ENCODE assay signal across 8 cellular contexts in the genomic region with DNA sequence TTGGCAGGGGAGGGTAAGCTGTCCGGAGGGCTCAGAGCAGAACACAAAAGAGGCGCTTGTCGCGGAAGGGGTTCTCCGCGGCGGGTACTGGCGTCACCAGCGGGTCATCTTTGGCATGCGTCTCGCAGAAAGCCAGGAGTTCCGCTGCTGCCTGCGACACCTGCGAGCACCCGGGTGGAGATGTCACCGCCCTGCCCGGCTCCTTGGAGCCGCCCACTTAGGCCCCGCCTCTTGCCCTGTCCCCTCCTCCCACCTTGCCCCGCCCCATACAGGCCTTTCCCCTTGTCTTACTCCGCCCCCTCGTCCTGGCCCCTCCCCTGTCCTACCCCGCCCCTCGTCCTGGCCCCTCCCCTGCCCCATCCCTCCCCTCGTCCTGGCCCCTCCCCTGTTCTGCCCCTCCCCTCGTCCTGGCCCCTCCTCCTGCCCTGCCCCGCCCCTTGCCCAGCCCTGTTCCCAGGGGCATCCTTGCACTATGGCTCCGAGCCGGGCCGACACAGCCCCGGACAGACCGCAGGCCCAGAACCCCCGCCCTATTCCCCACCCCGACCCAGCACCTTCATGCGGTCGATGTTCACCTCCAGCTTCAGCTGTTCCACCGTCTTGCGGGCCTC. TPM values are rescaled to one million over a fixed set of nuclear protein-coding genes. Genes with fewer than 3 reads are reported as not detected.
DNase-seq lines count a peak whose midpoint lies in the region; ATAC-seq, FAIRE-seq and TF ChIP-seq lines count a peak whose summit lies in the region.

No MANE protein-coding gene starts in this region.

- FAIRE-seq in D721Med (lab: Jason Lieb, UNC) = no peak

- no peaks in the 10 kb centered on the region for H4K20me1 ChIP-seq in HCT116 (ENCODE audit: insufficient read depth)

- RAD21 ChIA-PET in HCT116 (lab: Charles Lee; ENCODE audit: low non-redundant PET in 1 of 2, low total read pairs in 2 of 2, uncharacterized antibody in 2 of 2, unreplicated experiment in 2 of 2) = no interaction called here

- H3K4me3 ChIP-seq in HCT116 (replicated peaks in 1 of 2; ENCODE audit: low read depth in 1 of 2, low read length in 2 of 2) = peak overlapping the region; percentile 40 to 57
- H3K4me3 ChIP-seq in choroid plexus epithelial cell (ENCODE audit: low read depth, low read length) = peak overlapping the region; percentile 16

- no peak for TF ChIP-seq RAD21 in HCT116 (IDR thresholded peaks at IDR 0.05; ENCODE audit: low read depth)

- H3K27ac ChIP-seq in HCT116 (ENCODE audit: low read depth, low read length) = no peak overlapping the region; the same call in 1 of the 2 replicates

- ATAC-seq in HCT116 = peak; percentile 81
- ATAC-seq in left lobe of liver = peak; percentile 53

- no peaks in the 10 kb centered on the region for H3K36me3 ChIP-seq in HCT116 (ENCODE audit: control insufficient read depth in 1 of 2, insufficient read depth in 2 of 2, low read length in 2 of 2)

- no peaks in the 10 kb centered on the region for H3K9me3 ChIP-seq in HCT116 (ENCODE audit: control insufficient read depth in 1 of 2, insufficient read depth in 1 of 2, low read depth in 1 of 2, low read length in 2 of 2)

- H3K9ac ChIP-seq in HCT116 (ENCODE audit: low read length) = peak overlapping the region; percentile 57

- H2AFZ ChIP-seq in HCT116 (ENCODE audit: low read depth, low read length, poor library complexity, severe bottlenecking) = no peak overlapping the region

- POLR2A ChIA-PET in HCT116 (lab: Charles Lee) = no interaction called here

- no TSS peak for BruUV-seq in HCT116 (replicated peaks; lab: Mats Ljungman, UMichigan)

- CTCF ChIA-PET in HCT116 (lab: Charles Lee) = no interaction called here

- H3K79me2 ChIP-seq in HCT116 (ENCODE audit: insufficient read depth, low read length) = no peaks in the 10 kb centered on the region

- H3K4me1 ChIP-seq in HCT116 (ENCODE audit: control insufficient read depth in 1 of 2, insufficient read depth in 2 of 2, low read length in 2 of 2) = peaks cover 14 to 29% of the 10 kb centered on the region in 2 experiments

- DNase-seq in D721Med (ENCODE audit: insufficient read length, low spot score) (peak; percentile 79), HCT116 (ENCODE audit: low read depth, low spot score) (peak; percentile 87), NCI-H2171 (lab: John Stamatoyannopoulos, UW) (peak; percentile 87), choroid plexus epithelial cell (ENCODE audit: low read depth) (peak; percentile 84), left lobe of liver (ENCODE audit: low spot score) (no peak), SHP77 (lab: John Stamatoyannopoulos, UW) (no peak)
- DNase-seq in activated CD4-positive, alpha-beta T cell treated with anti-CD3 and anti-CD28 coated beads for 4 hours = peak; percentile 96 to 97
- peak; percentile 97 to 99 for DNase-seq in stimulated activated CD4-positive, alpha-beta T cell treated with anti-CD3 and anti-CD28 coated beads, Interleukin-2, amount 100 ng/mL, for 48 hours

- TF ChIP-seq CTCF in D721Med (IDR thresholded peaks at IDR 0.05; ENCODE audit: insufficient read depth, missing control alignments) (no peak), HCT116 (IDR thresholded peaks at IDR 0.05 in 2 of 3, conservative IDR thresholded peaks at IDR 0.05 in 1 of 3; ENCODE audit: borderline replicate concordance in 1 of 3, insufficient read depth in 1 of 3, low read depth in 2 of 3, low read length in 2 of 3) (no peak), choroid plexus epithelial cell (conservative IDR thresholded peaks at IDR 0.05; ENCODE audit: low read depth, low read length) (no peak)

- H3K9me2 ChIP-seq in HCT116 (ENCODE audit: insufficient read depth) = no peaks in the 10 kb centered on the region

- H3K4me2 ChIP-seq in HCT116 (ENCODE audit: low read length) = peak overlapping the region; percentile 95

- no peaks in the 10 kb centered on the region for H3K27me3 ChIP-seq in HCT116 (ENCODE audit: insufficient read depth, low read length)

- intact Hi-C loops in HCT116 (cut with micrococcal nuclease) = no loop called here

- no peak for TF ChIP-seq POLR2A in HCT116 (IDR thresholded peaks at IDR 0.05; ENCODE audit: borderline replicate concordance, extremely low read depth, insufficient read depth, insufficient read length)

TF ChIP-seq in HCT116, 20 proteins besides CTCF, POLR2A, EP300 and RAD21:
- TF ChIP-seq POLR2AphosphoS5 (IDR thresholded peaks at IDR 0.05; ENCODE audit: low read depth, low read length) (peak; percentile 68), JUND (IDR thresholded peaks at IDR 0.05) (no peak)
- TF ChIP-seq, protein P1, sequence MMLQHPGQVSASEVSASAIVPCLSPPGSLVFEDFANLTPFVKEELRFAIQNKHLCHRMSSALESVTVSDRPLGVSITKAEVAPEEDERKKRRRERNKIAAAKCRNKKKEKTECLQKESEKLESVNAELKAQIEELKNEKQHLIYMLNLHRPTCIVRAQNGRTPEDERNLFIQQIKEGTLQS (IDR thresholded peaks at IDR 0.05) = no peak

RNA-seq across cellular contexts. Expression of a gene that starts 1.9 kb away (rescaled TPM):
- not detected for total RNA-seq in HCT116 (2021; ENCODE audit: unreplicated experiment)
- polyA plus RNA-seq in HCT116 (2012) = not detected in 2 replicates
- not detected for total RNA-seq in left lobe of liver

RNA-seq across cellular contexts. Expression of a gene that starts 9.3 kb away (rescaled TPM):
- total RNA-seq in HCT116 (2021; ENCODE audit: unreplicated experiment) (not detected), left lobe of liver (3.0 TPM)
- 0.03 TPM in 1 of 2 replicates, not detected in the other for polyA plus RNA-seq in HCT116 (2012)

RNA-seq across cellular contexts. Expression of a gene that starts 26.8 kb away (rescaled TPM):
- total RNA-seq in HCT116 (2021; ENCODE audit: unreplicated experiment) (2.0 TPM), left lobe of liver (1.2 TPM)
- 0.64 and 1.3 TPM in 2 replicates for polyA plus RNA-seq in HCT116 (2012)

RNA-seq across cellular contexts. Expression of a gene that starts 33.0 kb away (rescaled TPM):
- total RNA-seq in HCT116 (2021; ENCODE audit: unreplicated experiment) = 335 TPM
- 437 and 457 TPM in 2 replicates for polyA plus RNA-seq in HCT116 (2012)
- total RNA-seq in left lobe of liver = 89.6 TPM

Comparison
In these comparisons a context has a peak if more than half of its experiments do, and no peak if none do; other contexts are left out.
1. DNase-seq: peak in D721Med (single experiment), HCT116 (single experiment), NCI-H2171 (single experiment), activated CD4-positive, alpha-beta T cell treated with anti-CD3 and anti-CD28 coated beads for 4 hours (2 of 2), choroid plexus epithelial cell (single experiment) and stimulated activated CD4-positive, alpha-beta T cell treated with anti-CD3 and anti-CD28 coated beads, Interleukin-2, amount 100 ng/mL, for 48 hours (2 of 2); none in left lobe of liver (single experiment) and SHP77 (0 of 2).